Comparison of ENCODE assay signal across 25 cellular contexts in genomic region chr17:6492892-6493674, GRCh38. TPM values are rescaled to one million over a fixed set of nuclear protein-coding genes. Genes with fewer than 3 reads are reported as not detected.
A peak's percentile ranks its signal among the peaks of the same experiment; 100 is the strongest.
DNase-seq lines count a peak whose midpoint lies in the region; ATAC-seq and TF ChIP-seq lines count a peak whose summit lies in the region.
"Had no signal": no experiment of that assay in that cellular context is flagged by ENCODE, and none has a peak within 500 bp of the region (broad histone marks: within the 10 kb centered on the region; RNA-seq: fewer than 3 reads in every experiment).

No MANE protein-coding gene starts in this region.

- intact Hi-C loops in sigmoid colon (cut with DNase I), result no loop called here

- TF ChIP-seq EP300 in sigmoid colon (IDR thresholded peaks at IDR 0.05), result no peak

- H3K27ac ChIP-seq in sigmoid colon, result peak overlapping the region in 2 of 4 donors; percentile 31 to 59
- H3K27ac ChIP-seq: foreskin keratinocyte, psoas muscle, SJSA1, upper lobe of left lung had no signal

- H3K4me3 ChIP-seq in sigmoid colon, result no peak overlapping the region
- H3K4me3 ChIP-seq: psoas muscle, SJSA1, upper lobe of left lung had no signal

- no peak for TF ChIP-seq CTCF in sigmoid colon (IDR thresholded peaks at IDR 0.05)

- peak; percentile 9 for DNase-seq in activated CD4-positive, alpha-beta T cell treated with anti-CD3 and anti-CD28 coated beads for 48 hours
- no peak for DNase-seq in activated CD4-positive, alpha-beta T cell treated with anti-CD3 and anti-CD28 coated beads for 1 hour
- DNase-seq in RKO (ENCODE audit: low spot score) (peak; percentile 34), iPS DF 19.7 (ENCODE audit: low read depth, low spot score) (peak; percentile 85), sigmoid colon (peak; percentile 33), ecto neural progenitor cell (ENCODE audit: low spot score) (no peak)
- DNase-seq: ACHN; activated CD4-positive, alpha-beta T cell treated with anti-CD3 and anti-CD28 coated beads, Interleukin-2, amount 50 U/mL, for 1 hour; cerebellar nuclear complex; foreskin keratinocyte; mammary epithelial cell; naive thymus-derived CD8-positive, alpha-beta T cell; NCI-H1694; NCI-H510A; stimulated activated naive CD4-positive, alpha-beta T cell treated with Interleukin-2 at 50 U/mL for 16 hours; T1000; upper lobe of left lung had no signal

- WGBS in sigmoid colon, 2 donors, result 74 to 80% methylated on average over 4 of the region's 4 CpGs

- peaks cover 0 to 33% (median 21%) of the 10 kb centered on the region in 4 donors for H3K4me1 ChIP-seq in sigmoid colon
- H3K4me1 ChIP-seq: foreskin keratinocyte had no signal

- H3K27me3 ChIP-seq in sigmoid colon, result no peaks in the 10 kb centered on the region
- H3K27me3 ChIP-seq: foreskin keratinocyte, SJSA1, upper lobe of left lung had no signal

- ATAC-seq in GM19455 (IDR thresholded peaks at IDR 0.05; ENCODE audit: unreplicated experiment) (no peak), GM18861 (IDR thresholded peaks at IDR 0.05; ENCODE audit: unreplicated experiment) (no peak)
- ATAC-seq: foreskin keratinocyte; naive thymus-derived CD8-positive, alpha-beta T cell; psoas muscle had no signal

- TF ChIP-seq POLR2A in sigmoid colon (IDR thresholded peaks at IDR 0.05), result no peak

- H3K9me3 ChIP-seq in sigmoid colon, result no peaks in the 10 kb centered on the region
- H3K9me3 ChIP-seq: psoas muscle, SJSA1, upper lobe of left lung had no signal

- H3K36me3 ChIP-seq in sigmoid colon, result no peaks in the 10 kb centered on the region
- H3K36me3 ChIP-seq: SJSA1, upper lobe of left lung had no signal

RNA-seq across cellular contexts. Expression of gene PIMREG, which starts 48.8 kb away (rescaled TPM):
- not detected for total RNA-seq in sigmoid colon
- polyA plus RNA-seq in sigmoid colon, result 1 to 10 TPM in 2 of 3 donors, not detected in 1; 2.5 to 7.8 TPM
- total RNA-seq: CD4-positive, alpha-beta T cell; naive thymus-derived CD8-positive, alpha-beta T cell had no signal

RNA-seq across cellular contexts. Expression of gene AIPL1, which starts 58.2 kb away (rescaled TPM):
- total RNA-seq in sigmoid colon, result not detected
- polyA plus RNA-seq in sigmoid colon, result not detected
- total RNA-seq: activated T-helper 1 cell treated with anti-CD3 and anti-CD28 coated beads, Interleukin-12 subunit alpha, Interleukin-12 subunit beta, Interleukin-2, Interleukin-4 antibody, amounts not matched to agents 30 ng/mL and 10 ng/mL and 1 ng/mL, durations not matched to agents 14 hours and 24 hours and 36 hours; CD4-positive, alpha-beta T cell; Daoy; foreskin keratinocyte; mammary epithelial cell; MCF 10A; naive thymus-derived CD8-positive, alpha-beta T cell; psoas muscle; SJSA1; upper lobe of left lung had no signal
- polyA plus RNA-seq: foreskin keratinocyte; mammary epithelial cell; naive thymus-derived CD8-positive, alpha-beta T cell; psoas muscle had no signal

Comparison
In these comparisons a context has a peak if more than half of its experiments do, and no peak if none do; other contexts are left out.
1. DNase-seq: peak in activated CD4-positive, alpha-beta T cell treated with anti-CD3 and anti-CD28 coated beads for 48 hours (single experiment), RKO (single experiment), iPS DF 19.7 (single experiment) and sigmoid colon (single experiment); none in activated CD4-positive, alpha-beta T cell treated with anti-CD3 and anti-CD28 coated beads for 1 hour (single experiment) and ecto neural progenitor cell (single experiment).